Comparison of ENCODE assay signal across 6 cellular contexts in genomic region chr11:18189476-18190245, GRCh38. TPM values are rescaled to one million over a fixed set of nuclear protein-coding genes. Genes with fewer than 3 reads are reported as not detected.
"Had no signal": no experiment of that assay in that cellular context is flagged by ENCODE, and none has a peak within 500 bp of the region (broad histone marks: within the 10 kb centered on the region; RNA-seq: fewer than 3 reads in every experiment).

No MANE protein-coding gene starts in this region.

RNA-seq across cellular contexts. Expression of gene MRGPRX4, which starts 17.0 kb away (rescaled TPM):
- total RNA-seq: GM23248, GM23338, H4, H7, H9, HFFc6 had no signal
- polyA plus RNA-seq: GM23248, GM23338 had no signal

RNA-seq across cellular contexts. Expression of gene SAA4, which starts 46.9 kb away (rescaled TPM):
- total RNA-seq: GM23248, GM23338, H4, H7, H9, HFFc6 had no signal
- polyA plus RNA-seq: GM23248, GM23338 had no signal

RNA-seq across cellular contexts. Expression of gene MRGPRX3, which starts 57.3 kb away (rescaled TPM):
- total RNA-seq: GM23248, GM23338, H4, H7, H9, HFFc6 had no signal
- polyA plus RNA-seq: GM23248, GM23338 had no signal

RNA-seq across cellular contexts. Expression of gene SAA2, which starts 58.8 kb away (rescaled TPM):
- total RNA-seq: GM23248, GM23338, H4, H7, H9, HFFc6 had no signal
- polyA plus RNA-seq: GM23248, GM23338 had no signal
